8 cellular contexts compared by ENCODE assay signal in genomic region chr1:108200627-108201106, GRCh38. TPM values are rescaled to one million over a fixed set of nuclear protein-coding genes. Genes with fewer than 3 reads are reported as not detected.
A peak's percentile ranks its signal among the peaks of the same experiment; 100 is the strongest.
DNase-seq lines count a peak whose midpoint lies in the region; ATAC-seq and TF ChIP-seq lines count a peak whose summit lies in the region.

No MANE protein-coding gene starts in this region.

- peak; percentile 23 for ATAC-seq in GM19372 (IDR thresholded peaks at IDR 0.05; ENCODE audit: low read depth, unreplicated experiment)
- peak; percentile 82 to 83 for ATAC-seq in gastrocnemius medialis
- no peak for ATAC-seq in HG02610 (IDR thresholded peaks at IDR 0.05; ENCODE audit: unreplicated experiment)

- H3F3A ChIP-seq in SU-DHL-6 (ENCODE audit: insufficient read depth) = 0 out of 2 replicates have a peak, but pooled peaks cover 11% of the 10 kb centered on the region

- DNase-seq in CD14-positive monocyte (ENCODE audit: low spot score) (peak; percentile 48), LoVo (ENCODE audit: low spot score) (peak; percentile 57), gastrocnemius medialis (peak; percentile 55 to 58)

- intact Hi-C loops in CD14-positive monocyte (cut with micrococcal nuclease) (no loop called here), gastrocnemius medialis (cut with DNase I; ENCODE audit: low total_unique reads) (loop anchor here (5.0 kb wide), 1 partner anchor 78 kb away; no protein-coding TSS in a partner anchor)

- no peaks in the 10 kb centered on the region for H4K20me1 ChIP-seq in SU-DHL-6 (ENCODE audit: low read depth, low read length)

- TF ChIP-seq POLR2A in gastrocnemius medialis (IDR thresholded peaks at IDR 0.05) = no peak

- peak overlapping the region; percentile 94 for H2AFZ ChIP-seq in SU-DHL-6 (ENCODE audit: low read depth, low read length, severe bottlenecking)

- H3K4me1 Mint-ChIP-seq in CD14-positive monocyte = peaks cover 45% of the 10 kb centered on the region
- H3K4me1 Mint-ChIP-seq in brain = peaks cover 41% of the 10 kb centered on the region

- H3K4me2 ChIP-seq in SU-DHL-6 (ENCODE audit: low read depth, low read length, poor library complexity, severe bottlenecking) = peak overlapping the region; percentile 75

- in situ Hi-C loops in gastrocnemius medialis (cut with MboI; ENCODE audit: low sequenced_read_pairs in 4 of 4) = loop anchor here in 3 of 4 donors (25.0 kb wide), 3 partner anchors 137 to 487 kb away; partner anchors contain the start of gene PRPF38B (in 1 of the 3)

- peak overlapping the region; percentile 90 to 94 for H3K4me3 Mint-ChIP-seq in CD14-positive monocyte
- peak overlapping the region; percentile 89 to 92 (median 91) for H3K4me3 Mint-ChIP-seq in brain

- TF ChIP-seq CTCF in CD14-positive monocyte (IDR thresholded peaks at IDR 0.05) (no peak), SU-DHL-6 (IDR thresholded peaks at IDR 0.05; ENCODE audit: insufficient read depth, low read length, poor library complexity, severe bottlenecking) (peak; percentile 35), brain (conservative IDR thresholded peaks at IDR 0.05) (no peak), gastrocnemius medialis (IDR thresholded peaks at IDR 0.05 in 4 of 5, conservative IDR thresholded peaks at IDR 0.05 in 1 of 5) (peak in 2 of 5 experiments; percentile 34)

- H3K36me3 Mint-ChIP-seq in CD14-positive monocyte = peaks cover 13 to 22% of the 10 kb centered on the region in 2 donors
- peaks cover 27% of the 10 kb centered on the region for H3K36me3 Mint-ChIP-seq in brain

- H3K27ac ChIP-seq in SU-DHL-6 (ENCODE audit: low read depth, low read length) = no peak overlapping the region
- H3K27ac ChIP-seq in gastrocnemius medialis = peak overlapping the region; percentile 89 to 97 (median 92)

- peak overlapping the region; percentile 62 for H3K4me3 ChIP-seq in SU-DHL-6 (ENCODE audit: insufficient read depth, low read length, poor library complexity, severe bottlenecking)
- H3K4me3 ChIP-seq in iPS-11a (ENCODE audit: low read depth, low read length) = peak overlapping the region; percentile 80
- peak overlapping the region; percentile 84 to 97 (median 88) for H3K4me3 ChIP-seq in gastrocnemius medialis

- H3K79me2 ChIP-seq in SU-DHL-6 (ENCODE audit: insufficient read depth, low read length) = no peaks in the 10 kb centered on the region

- H3K27me3 ChIP-seq in SU-DHL-6 (ENCODE audit: low read length) (no peaks in the 10 kb centered on the region), gastrocnemius medialis (no peaks in the 10 kb centered on the region)

- H3K9me3 ChIP-seq in SU-DHL-6 (ENCODE audit: insufficient read depth, low read length) (no peaks in the 10 kb centered on the region), gastrocnemius medialis (no peaks in the 10 kb centered on the region)

- H3K9me2 ChIP-seq in SU-DHL-6 (replicated peaks; ENCODE audit: insufficient read depth, low read length) = no peaks in the 10 kb centered on the region

- H3K27me3 Mint-ChIP-seq in CD14-positive monocyte (ENCODE audit: low read depth in 3 of 3) (peaks cover 0 to 3% (median 0%) of the 10 kb centered on the region in 3 donors), brain (peaks cover 16% of the 10 kb centered on the region)

- peak overlapping the region; percentile 64 for H3K9ac ChIP-seq in SU-DHL-6 (ENCODE audit: low read length)

- H3K27ac Mint-ChIP-seq in CD14-positive monocyte (peak overlapping the region; percentile 87 to 92 (median 90)), brain (peak overlapping the region; percentile 91 to 96 (median 95))

- peaks cover 0 to 10% (median 5%) of the 10 kb centered on the region in 7 donors for H3K9me3 Mint-ChIP-seq in CD14-positive monocyte
- H3K9me3 Mint-ChIP-seq in brain = peaks cover 12 to 25% (median 20%) of the 10 kb centered on the region in 5 experiments

- H3K36me3 ChIP-seq in SU-DHL-6 (ENCODE audit: low read length) (no peaks in the 10 kb centered on the region), gastrocnemius medialis (no peaks in the 10 kb centered on the region)

- peaks cover 18 to 19% of the 10 kb centered on the region in 2 donors for H3K4me1 ChIP-seq in gastrocnemius medialis

RNA-seq across cellular contexts. Expression of gene SLC25A24, which starts 0.5 kb away (rescaled TPM):
- 10 to 100 TPM; 43.4 to 45.4 TPM for polyA plus RNA-seq in CD14-positive monocyte
- 3.2 TPM for polyA plus RNA-seq in brain (ENCODE audit: insufficient read depth, low read depth, low replicate concordance)
- total RNA-seq in gastrocnemius medialis = 10 to 100 TPM in 2 of 4 donors, 1 to 10 TPM in 2; 6.8 to 12.3 (median 9.3) TPM

RNA-seq across cellular contexts. Expression of gene NBPF4, which starts 43.2 kb away (rescaled TPM):
- not detected for polyA plus RNA-seq in CD14-positive monocyte
- polyA plus RNA-seq in brain (ENCODE audit: insufficient read depth, low read depth, low replicate concordance) = not detected
- total RNA-seq in gastrocnemius medialis = not detected

Comparison
In these comparisons a context has a peak if more than half of its experiments do, and no peak if none do; other contexts are left out.
1. RNA of gene SLC25A24, which starts 0.5 kb away (polyA plus RNA-seq): 43.4 to 45.4 TPM in CD14-positive monocyte; 3.2 TPM in brain (single experiment); every median in the first group is over 10 times any median in the second.
2. Peak in every context shown above with its lines, with median percentiles within 50 percentile points of each other: DNase-seq and H3K4me3 ChIP-seq.